Comparison of ENCODE assay signal across 7 cellular contexts in the genomic region with DNA sequence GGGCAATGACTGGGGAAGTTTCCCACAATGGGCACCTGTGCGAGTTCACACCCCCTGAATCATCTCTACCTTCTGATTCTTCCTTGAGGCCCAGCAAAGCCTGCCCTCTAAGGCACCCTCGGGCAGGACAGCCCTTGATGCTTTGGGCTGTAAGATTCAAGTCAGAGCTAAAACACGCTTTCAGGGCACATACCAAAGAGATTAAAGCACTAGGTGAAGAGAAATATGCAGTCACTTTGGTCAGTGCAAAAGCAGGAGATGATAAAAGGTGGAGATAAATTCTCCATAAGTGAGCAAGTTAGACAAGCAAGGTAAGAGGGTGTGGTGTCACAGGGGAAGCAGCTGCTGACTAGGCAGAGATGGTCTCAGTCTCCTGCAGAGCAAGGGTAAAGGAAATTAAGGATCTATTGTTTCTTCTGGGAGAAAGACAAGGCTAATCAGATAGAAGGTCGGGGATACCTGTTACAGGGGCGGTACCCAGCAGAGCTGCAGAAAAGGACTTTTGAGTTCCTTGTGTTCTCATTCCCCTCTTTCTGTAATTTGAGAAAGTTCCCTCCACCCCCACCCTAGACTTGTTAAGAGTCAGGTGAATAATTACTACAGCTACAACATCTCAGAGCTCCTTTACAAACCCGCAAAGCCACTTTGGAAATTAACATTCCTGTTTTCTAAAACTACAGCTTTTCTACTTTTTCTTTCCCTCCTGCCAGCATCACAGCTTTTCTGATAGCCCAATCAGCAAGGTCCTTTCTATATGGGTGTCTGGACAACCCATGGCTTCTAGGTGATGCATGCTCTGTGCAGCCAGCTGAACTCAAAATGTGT. TPM values are rescaled to one million over a fixed set of nuclear protein-coding genes. Genes with fewer than 3 reads are reported as not detected.
A peak's percentile ranks its signal among the peaks of the same experiment; 100 is the strongest.
DNase-seq lines count a peak whose midpoint lies in the region; ATAC-seq and TF ChIP-seq lines count a peak whose summit lies in the region.

No MANE protein-coding gene starts in this region.

- peak overlapping the region; percentile 61 for H3K27ac ChIP-seq in RWPE1
- H3K27ac ChIP-seq in thymus (ENCODE audit: low read depth) = peak overlapping the region; percentile 50
- H3K27ac ChIP-seq in suprapubic skin = no peak overlapping the region

- 79% methylated on average over 6 of the region's 6 CpGs for WGBS in thymus
- WGBS in suprapubic skin = 48% methylated on average over 6 of the region's 6 CpGs

- H3K36me3 ChIP-seq in thymus (ENCODE audit: control insufficient read depth, insufficient read depth) (no peaks in the 10 kb centered on the region), suprapubic skin (peaks cover 30% of the 10 kb centered on the region)

- no peak overlapping the region for H3K4me3 ChIP-seq in thymus (ENCODE audit: low read length)
- H3K4me3 ChIP-seq in suprapubic skin = no peak overlapping the region

- POLR2A ChIA-PET in RWPE1 (lab: Yijun Ruan, JAX; ENCODE audit: low non-redundant PET) = no interaction called here

- DNase-seq in HT-29 (ENCODE audit: low spot score) (peak; percentile 26), RWPE1 (ENCODE audit: low spot score) (peak; percentile 75), islet precursor cell (peak; percentile 94), suprapubic skin (ENCODE audit: low spot score in 2 of 2) (no peak)
- DNase-seq in stimulated activated CD4-positive, alpha-beta T cell treated with anti-CD3 and anti-CD28 coated beads, Interleukin-12 subunit alpha, Interleukin-12 subunit beta, amount 100 ng/mL, for 4 hours = no peak

- H3K9me3 ChIP-seq in thymus (ENCODE audit: control insufficient read depth) (no peaks in the 10 kb centered on the region), suprapubic skin (no peaks in the 10 kb centered on the region)

- ATAC-seq in HG02763 (IDR thresholded peaks at IDR 0.05; ENCODE audit: unreplicated experiment) = no peak

- no peaks in the 10 kb centered on the region for H3K27me3 ChIP-seq in thymus (ENCODE audit: control insufficient read depth, insufficient read depth)
- H3K27me3 ChIP-seq in suprapubic skin = no peaks in the 10 kb centered on the region

- no peak for TF ChIP-seq CTCF in RWPE1 (conservative IDR thresholded peaks at IDR 0.05; ENCODE audit: low read depth)
- TF ChIP-seq CTCF in suprapubic skin (IDR thresholded peaks at IDR 0.05) = no peak

- CTCF ChIA-PET in RWPE1 (lab: Yijun Ruan, JAX) = interaction anchor here (1.1 to 1.4 kb wide), 2 partner anchors 47 to 99 kb away, joined by 4 read pairs; no protein-coding TSS in a partner anchor

- no peaks in the 10 kb centered on the region for H3K4me1 ChIP-seq in thymus (ENCODE audit: control insufficient read depth, insufficient read depth, low read length)
- H3K4me1 ChIP-seq in suprapubic skin = peaks cover 38% of the 10 kb centered on the region

- TF ChIP-seq POLR2A in suprapubic skin (IDR thresholded peaks at IDR 0.05) = no peak

- TF ChIP-seq EP300 in suprapubic skin (IDR thresholded peaks at IDR 0.05) = no peak

RNA-seq across cellular contexts. Expression of a gene that starts 26.4 kb away (rescaled TPM):
- total RNA-seq in HT-29 (2014; rRNA removed; shearing (Covaris generic)) = 20.0 and 25.3 TPM in 2 replicates
- polyA plus RNA-seq in thymus = 316 TPM
- total RNA-seq in suprapubic skin = 100 to 1,000 TPM in 1 of 4 donors, 10 to 100 TPM in 3; 71.4 to 112 (median 77.7) TPM

Comparison
In these comparisons a context has a peak if more than half of its experiments do, and no peak if none do; other contexts are left out.
1. DNase-seq: peak in HT-29 (single experiment), RWPE1 (single experiment) and islet precursor cell (single experiment); none in stimulated activated CD4-positive, alpha-beta T cell treated with anti-CD3 and anti-CD28 coated beads, Interleukin-12 subunit alpha, Interleukin-12 subunit beta, amount 100 ng/mL, for 4 hours (single experiment) and suprapubic skin (0 of 2).